21 cellular contexts compared by ENCODE assay signal in the genomic region with DNA sequence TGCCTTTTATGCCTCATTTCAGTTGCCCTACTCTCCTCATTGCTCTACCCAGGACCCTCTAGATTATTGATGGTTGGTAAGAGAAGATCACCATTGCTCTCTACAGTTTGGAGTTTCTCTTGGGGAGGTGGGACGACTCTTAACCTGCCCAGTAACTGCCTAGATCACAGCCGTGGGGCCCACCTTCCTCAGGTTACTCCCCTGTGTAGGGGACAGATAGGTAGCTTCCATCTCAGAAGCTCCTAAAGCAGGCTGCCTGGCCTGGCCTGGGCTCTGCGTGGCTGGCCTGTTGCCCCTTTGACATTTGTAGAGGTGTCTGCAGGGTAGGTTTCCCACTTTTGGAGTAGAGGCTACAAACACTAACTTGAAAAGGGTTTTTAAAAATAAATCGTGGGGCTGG. TPM values are rescaled to one million over a fixed set of nuclear protein-coding genes. Genes with fewer than 3 reads are reported as not detected.
"Had no signal": no experiment of that assay in that cellular context is flagged by ENCODE, and none has a peak within 500 bp of the region (broad histone marks: within the 10 kb centered on the region; RNA-seq: fewer than 3 reads in every experiment).

No MANE protein-coding gene starts in this region.

- H3K9ac ChIP-seq: parathyroid adenoma had no signal

- H3K27ac ChIP-seq: colonic mucosa, heart left ventricle, parathyroid adenoma, psoas muscle, sigmoid colon, skin epidermis, testis, tibial nerve had no signal

- H3K79me2 ChIP-seq: parathyroid adenoma had no signal

- H3K36me3 ChIP-seq: colonic mucosa, heart left ventricle, sigmoid colon, tibial nerve had no signal

- H3K4me3 ChIP-seq: colonic mucosa, heart left ventricle, mucosa of descending colon, psoas muscle, sigmoid colon, skin epidermis, testis, tibial nerve had no signal

- H3K27me3 ChIP-seq: colonic mucosa, heart left ventricle, sigmoid colon, testis, tibial nerve had no signal

- H3K9me3 ChIP-seq: colonic mucosa, heart left ventricle, mucosa of descending colon, psoas muscle, sigmoid colon, testis, tibial nerve had no signal

- H3K9me3 Mint-ChIP-seq: naive thymus-derived CD8-positive, alpha-beta T cell; stimulated activated naive B cell treated with anti-CD40 and anti-IgM and Interleukin-4, amounts not matched to agents 10 μg/mL and 1 μg/mL and 100 μg/mL, for 72 hours; stimulated activated naive CD8-positive, alpha-beta T cell treated with anti-CD3 and anti-CD28 coated beads, Interleukin-15, amount 100 ng/mL, for 72 hours had no signal

- H3K4me3 Mint-ChIP-seq: naive thymus-derived CD8-positive, alpha-beta T cell; stimulated activated naive B cell treated with anti-CD40 and anti-IgM and Interleukin-4, amounts not matched to agents 10 μg/mL and 1 μg/mL and 100 μg/mL, for 72 hours; stimulated activated naive CD8-positive, alpha-beta T cell treated with anti-CD3 and anti-CD28 coated beads, Interleukin-15, amount 100 ng/mL, for 72 hours had no signal

- H3K36me3 Mint-ChIP-seq: naive thymus-derived CD8-positive, alpha-beta T cell; stimulated activated naive B cell treated with anti-CD40 and anti-IgM and Interleukin-4, amounts not matched to agents 10 μg/mL and 1 μg/mL and 100 μg/mL, for 72 hours had no signal

- DNase-seq: colonic mucosa; dermis blood vessel endothelial cell; foreskin melanocyte; heart left ventricle; hippocampal formation; islet precursor cell; mammary epithelial cell; mucosa of descending colon; naive thymus-derived CD8-positive, alpha-beta T cell; psoas muscle; sigmoid colon; stimulated activated CD4-positive, alpha-beta T cell treated with anti-CD3 and anti-CD28 coated beads, Interleukin-2, amount 100 ng/mL, for 24 hours; stimulated activated CD4-positive, alpha-beta T cell treated with anti-CD3 and anti-CD28 coated beads, Interleukin-4, amount 100 ng/mL, for 4 hours; stimulated activated naive B cell treated with anti-CD40 and anti-IgM and Interleukin-4, amounts not matched to agents 10 μg/mL and 1 μg/mL and 100 μg/mL, for 72 hours; stimulated activated naive CD8-positive, alpha-beta T cell treated with anti-CD3 and anti-CD28 coated beads, Interleukin-15, amount 100 ng/mL, for 72 hours; testis had no signal

- H2AFZ ChIP-seq: parathyroid adenoma had no signal

- H3K27ac Mint-ChIP-seq: naive thymus-derived CD8-positive, alpha-beta T cell; stimulated activated naive B cell treated with anti-CD40 and anti-IgM and Interleukin-4, amounts not matched to agents 10 μg/mL and 1 μg/mL and 100 μg/mL, for 72 hours; stimulated activated naive CD8-positive, alpha-beta T cell treated with anti-CD3 and anti-CD28 coated beads, Interleukin-15, amount 100 ng/mL, for 72 hours had no signal

- H3K4me1 Mint-ChIP-seq: naive thymus-derived CD8-positive, alpha-beta T cell; stimulated activated naive B cell treated with anti-CD40 and anti-IgM and Interleukin-4, amounts not matched to agents 10 μg/mL and 1 μg/mL and 100 μg/mL, for 72 hours; stimulated activated naive CD8-positive, alpha-beta T cell treated with anti-CD3 and anti-CD28 coated beads, Interleukin-15, amount 100 ng/mL, for 72 hours had no signal

- H3K4me1 ChIP-seq: colonic mucosa, parathyroid adenoma, psoas muscle, sigmoid colon, testis had no signal

RNA-seq across cellular contexts. Expression of a gene that starts 42.7 kb away (rescaled TPM):
- total RNA-seq: dermis blood vessel endothelial cell; mucosa of descending colon; naive thymus-derived CD8-positive, alpha-beta T cell; psoas muscle; sigmoid colon; ureter had no signal
- polyA plus RNA-seq: esophagus; heart left ventricle; naive thymus-derived CD8-positive, alpha-beta T cell; sigmoid colon had no signal
